In genomic region chr17:59330314-59330942, GRCh38 we compare ENCODE assay signal across 8 cellular contexts. TPM values are rescaled to one million over a fixed set of nuclear protein-coding genes. Genes with fewer than 3 reads are reported as not detected.
DNase-seq lines count a peak whose midpoint lies in the region; ATAC-seq, FAIRE-seq and TF ChIP-seq lines count a peak whose summit lies in the region.

No MANE protein-coding gene starts in this region.

- H3K27ac ChIP-seq in 22Rv1 (peak overlapping the region; percentile 79), liver (ENCODE audit: low read depth in 1 of 2, low read length in 2 of 2) (peak overlapping the region; percentile 98 to 99), suprapubic skin (peak overlapping the region; percentile 99)

- H3K27me3 ChIP-seq in bronchial epithelial cell (ENCODE audit: control insufficient read depth, insufficient read depth, low read length) (peaks cover 2% of the 10 kb centered on the region), liver (ENCODE audit: control insufficient read depth in 4 of 4, insufficient read depth in 4 of 4, low read length in 3 of 4) (no peaks in the 10 kb centered on the region), suprapubic skin (no peaks in the 10 kb centered on the region)

- no peak for TF ChIP-seq EP300 in suprapubic skin (IDR thresholded peaks at IDR 0.05)

- DNase-seq in HuH-7 (ENCODE audit: low spot score) (peak; percentile 74), bronchial epithelial cell (ENCODE audit: low read depth) (peak; percentile 34), suprapubic skin (ENCODE audit: low spot score in 2 of 2) (peak; percentile 81 to 83), KG1 (lab: John Stamatoyannopoulos, UW) (no peak)
- no peak for DNase-seq in NK-92 treated with Interleukin-12 subunit alpha and Interleukin-12 subunit beta, amount 100 ng/mL, for 24 hours (lab: John Stamatoyannopoulos, UW)

- H3K9ac ChIP-seq in liver (ENCODE audit: low read depth in 1 of 2, low read length in 2 of 2) = peak overlapping the region in 1 of 2 donors; percentile 97

- TF ChIP-seq CTCF in 22Rv1 (IDR thresholded peaks at IDR 0.05) (no peak), bronchial epithelial cell (IDR thresholded peaks at IDR 0.05; ENCODE audit: insufficient read depth, low read length, severe bottlenecking) (no peak), liver (IDR thresholded peaks at IDR 0.05; ENCODE audit: low read depth, low read length, missing input control) (no peak), suprapubic skin (IDR thresholded peaks at IDR 0.05) (no peak)

- H3K36me3 ChIP-seq in bronchial epithelial cell (ENCODE audit: control insufficient read depth, insufficient read depth, low read length) = no peaks in the 10 kb centered on the region
- peaks cover 0 to 2% (median 0%) of the 10 kb centered on the region in 4 donors for H3K36me3 ChIP-seq in liver (ENCODE audit: control insufficient read depth in 4 of 4, insufficient read depth in 3 of 4, low read depth in 1 of 4, low read length in 3 of 4)
- H3K36me3 ChIP-seq in suprapubic skin = no peaks in the 10 kb centered on the region

- no peak for ATAC-seq in GM18868 (IDR thresholded peaks at IDR 0.05; ENCODE audit: unreplicated experiment)

- H3K4me3 ChIP-seq in bronchial epithelial cell (ENCODE audit: low read depth, low read length) (no peak overlapping the region), liver (ENCODE audit: low read depth in 1 of 3, low read length in 3 of 3) (peak overlapping the region in 2 of 3 donors; percentile 45 to 96), suprapubic skin (peak overlapping the region; percentile 100)

- 11% methylated on average over 14 of the region's 14 CpGs for WGBS in liver
- WGBS in suprapubic skin = 16% methylated on average over 14 of the region's 14 CpGs

- no peaks in the 10 kb centered on the region for H3K9me3 ChIP-seq in liver (ENCODE audit: control insufficient read depth in 4 of 4, low read length in 3 of 4)
- no peaks in the 10 kb centered on the region for H3K9me3 ChIP-seq in suprapubic skin

- no peak for FAIRE-seq in bronchial epithelial cell (lab: Jason Lieb, UNC)

- no peak for TF ChIP-seq POLR2A in suprapubic skin (IDR thresholded peaks at IDR 0.05)

- TF ChIP-seq RAD21 in liver (IDR thresholded peaks at IDR 0.05) = peak; percentile 37 to 57

- H3K4me1 ChIP-seq in liver (ENCODE audit: control insufficient read depth in 4 of 4, insufficient read depth in 4 of 4, low read length in 3 of 4) (peaks cover 11 to 64% (median 41%) of the 10 kb centered on the region in 4 donors), suprapubic skin (peaks cover 63% of the 10 kb centered on the region)

TF ChIP-seq in liver, 16 proteins besides CTCF, POLR2A, EP300 and RAD21:
- TF ChIP-seq NR2F2 (IDR thresholded peaks at IDR 0.05) (peak; percentile 81), MAX (IDR thresholded peaks at IDR 0.05) (peak; percentile 99), HNF4A (conservative IDR thresholded peaks at IDR 0.05) (peak; percentile 83 to 87), ZBTB33 (IDR thresholded peaks at IDR 0.05) (peak; percentile 74), JUND (IDR thresholded peaks at IDR 0.05) (peak; percentile 72 to 77), GABPA (IDR thresholded peaks at IDR 0.05 in 1 of 2, conservative IDR thresholded peaks at IDR 0.05 in 1 of 2) (no peak), SP1 (IDR thresholded peaks at IDR 0.05) (peak; percentile 88), HNF4G (IDR thresholded peaks at IDR 0.05) (peak; percentile 22), EGR1 (IDR thresholded peaks at IDR 0.05; ENCODE audit: low read depth in 2 of 2) (peak; percentile 91 to 96), ATF3 (IDR thresholded peaks at IDR 0.05) (peak; percentile 13), YY1 (IDR thresholded peaks at IDR 0.05) (peak; percentile 85), REST (IDR thresholded peaks at IDR 0.05) (peak; percentile 59), TAF1 (conservative IDR thresholded peaks at IDR 0.05) (no peak), FOXA1 (IDR thresholded peaks at IDR 0.05) (no peak), RXRA (IDR thresholded peaks at IDR 0.05) (peak; percentile 83 to 91), FOXA2 (IDR thresholded peaks at IDR 0.05) (peak; percentile 40)

RNA-seq across cellular contexts. Expression of gene YPEL2, which starts 1.0 kb away (rescaled TPM):
- total RNA-seq in bronchial epithelial cell = 2.1 and 2.6 TPM in 2 replicates
- total RNA-seq in liver = 10 to 100 TPM; 12.0 to 23.8 TPM
- polyA plus RNA-seq in liver = 10 to 100 TPM in 1 of 2 donors, 1 to 10 TPM in 1; 4.2 to 10.6 TPM
- 10 to 100 TPM; 16.7 to 33.6 (median 21.3) TPM for total RNA-seq in suprapubic skin

Comparison
In these comparisons a context has a peak if more than half of its experiments do, and no peak if none do; other contexts are left out.
1. DNase-seq: peak in HuH-7 (single experiment), bronchial epithelial cell (single experiment) and suprapubic skin (2 of 2); none in NK-92 treated with Interleukin-12 subunit alpha and Interleukin-12 subunit beta, amount 100 ng/mL, for 24 hours (single experiment) and KG1 (single experiment).
2. Peak in every context shown above with its lines, with median percentiles within 50 percentile points of each other: H3K27ac ChIP-seq.